1 cellular context compared by ENCODE assay signal in the genomic region with DNA sequence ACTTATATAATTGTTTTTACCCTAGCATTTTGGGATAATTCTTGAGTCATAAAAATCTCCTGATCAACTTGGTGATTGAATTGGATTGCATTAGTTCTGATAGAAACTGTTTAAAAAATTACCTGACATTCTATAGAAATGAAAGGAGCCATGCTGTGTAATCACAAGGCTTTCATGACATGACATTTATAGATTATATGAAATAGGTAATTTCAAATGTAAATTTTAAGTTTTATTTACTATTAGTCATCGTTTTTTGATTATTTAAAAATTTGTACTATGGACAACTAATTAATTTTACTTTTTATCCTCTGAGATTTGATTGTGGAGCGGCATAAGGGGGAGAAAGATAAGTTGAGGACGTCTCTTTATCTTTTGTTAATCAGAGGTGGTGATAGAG.
TF ChIP-seq lines count a peak whose summit lies in the region.

No MANE protein-coding gene starts in this region.

TF ChIP-seq in GM23338, 12 proteins besides CTCF, POLR2A, EP300 and RAD21 (continued from another document):
- TF ChIP-seq, protein P1, sequence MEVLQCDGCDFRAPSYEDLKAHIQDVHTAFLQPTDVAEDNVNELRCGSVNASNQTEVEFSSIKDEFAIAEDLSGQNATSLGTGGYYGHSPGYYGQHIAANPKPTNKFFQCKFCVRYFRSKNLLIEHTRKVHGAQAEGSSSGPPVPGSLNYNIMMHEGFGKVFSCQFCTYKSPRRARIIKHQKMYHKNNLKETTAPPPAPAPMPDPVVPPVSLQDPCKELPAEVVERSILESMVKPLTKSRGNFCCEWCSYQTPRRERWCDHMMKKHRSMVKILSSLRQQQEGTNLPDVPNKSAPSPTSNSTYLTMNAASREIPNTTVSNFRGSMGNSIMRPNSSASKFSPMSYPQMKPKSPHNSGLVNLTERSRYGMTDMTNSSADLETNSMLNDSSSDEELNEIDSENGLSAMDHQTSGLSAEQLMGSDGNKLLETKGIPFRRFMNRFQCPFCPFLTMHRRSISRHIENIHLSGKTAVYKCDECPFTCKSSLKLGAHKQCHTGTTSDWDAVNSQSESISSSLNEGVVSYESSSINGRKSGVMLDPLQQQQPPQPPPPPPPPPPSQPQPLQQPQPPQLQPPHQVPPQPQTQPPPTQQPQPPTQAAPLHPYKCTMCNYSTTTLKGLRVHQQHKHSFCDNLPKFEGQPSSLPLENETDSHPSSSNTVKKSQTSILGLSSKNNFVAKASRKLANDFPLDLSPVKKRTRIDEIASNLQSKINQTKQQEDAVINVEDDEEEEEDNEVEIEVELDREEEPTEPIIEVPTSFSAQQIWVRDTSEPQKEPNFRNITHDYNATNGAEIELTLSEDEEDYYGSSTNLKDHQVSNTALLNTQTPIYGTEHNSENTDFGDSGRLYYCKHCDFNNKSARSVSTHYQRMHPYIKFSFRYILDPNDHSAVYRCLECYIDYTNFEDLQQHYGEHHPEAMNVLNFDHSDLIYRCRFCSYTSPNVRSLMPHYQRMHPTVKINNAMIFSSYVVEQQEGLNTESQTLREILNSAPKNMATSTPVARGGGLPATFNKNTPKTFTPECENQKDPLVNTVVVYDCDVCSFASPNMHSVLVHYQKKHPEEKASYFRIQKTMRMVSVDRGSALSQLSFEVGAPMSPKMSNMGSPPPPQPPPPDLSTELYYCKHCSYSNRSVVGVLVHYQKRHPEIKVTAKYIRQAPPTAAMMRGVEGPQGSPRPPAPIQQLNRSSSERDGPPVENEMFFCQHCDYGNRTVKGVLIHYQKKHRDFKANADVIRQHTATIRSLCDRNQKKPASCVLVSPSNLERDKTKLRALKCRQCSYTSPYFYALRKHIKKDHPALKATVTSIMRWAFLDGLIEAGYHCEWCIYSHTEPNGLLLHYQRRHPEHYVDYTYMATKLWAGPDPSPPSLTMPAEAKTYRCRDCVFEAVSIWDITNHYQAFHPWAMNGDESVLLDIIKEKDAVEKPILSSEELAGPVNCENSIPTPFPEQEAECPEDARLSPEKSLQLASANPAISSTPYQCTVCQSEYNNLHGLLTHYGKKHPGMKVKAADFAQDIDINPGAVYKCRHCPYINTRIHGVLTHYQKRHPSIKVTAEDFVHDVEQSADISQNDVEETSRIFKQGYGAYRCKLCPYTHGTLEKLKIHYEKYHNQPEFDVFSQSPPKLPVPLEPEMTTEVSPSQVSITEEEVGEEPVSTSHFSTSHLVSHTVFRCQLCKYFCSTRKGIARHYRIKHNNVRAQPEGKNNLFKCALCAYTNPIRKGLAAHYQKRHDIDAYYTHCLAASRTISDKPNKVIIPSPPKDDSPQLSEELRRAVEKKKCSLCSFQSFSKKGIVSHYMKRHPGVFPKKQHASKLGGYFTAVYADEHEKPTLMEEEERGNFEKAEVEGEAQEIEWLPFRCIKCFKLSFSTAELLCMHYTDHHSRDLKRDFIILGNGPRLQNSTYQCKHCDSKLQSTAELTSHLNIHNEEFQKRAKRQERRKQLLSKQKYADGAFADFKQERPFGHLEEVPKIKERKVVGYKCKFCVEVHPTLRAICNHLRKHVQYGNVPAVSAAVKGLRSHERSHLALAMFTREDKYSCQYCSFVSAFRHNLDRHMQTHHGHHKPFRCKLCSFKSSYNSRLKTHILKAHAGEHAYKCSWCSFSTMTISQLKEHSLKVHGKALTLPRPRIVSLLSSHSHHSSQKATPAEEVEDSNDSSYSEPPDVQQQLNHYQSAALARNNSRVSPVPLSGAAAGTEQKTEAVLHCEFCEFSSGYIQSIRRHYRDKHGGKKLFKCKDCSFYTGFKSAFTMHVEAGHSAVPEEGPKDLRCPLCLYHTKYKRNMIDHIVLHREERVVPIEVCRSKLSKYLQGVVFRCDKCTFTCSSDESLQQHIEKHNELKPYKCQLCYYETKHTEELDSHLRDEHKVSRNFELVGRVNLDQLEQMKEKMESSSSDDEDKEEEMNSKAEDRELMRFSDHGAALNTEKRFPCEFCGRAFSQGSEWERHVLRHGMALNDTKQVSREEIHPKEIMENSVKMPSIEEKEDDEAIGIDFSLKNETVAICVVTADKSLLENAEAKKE (CRISPR knock-in tag; IDR thresholded peaks at IDR 0.05) = no peak
- TF ChIP-seq, protein P2, sequence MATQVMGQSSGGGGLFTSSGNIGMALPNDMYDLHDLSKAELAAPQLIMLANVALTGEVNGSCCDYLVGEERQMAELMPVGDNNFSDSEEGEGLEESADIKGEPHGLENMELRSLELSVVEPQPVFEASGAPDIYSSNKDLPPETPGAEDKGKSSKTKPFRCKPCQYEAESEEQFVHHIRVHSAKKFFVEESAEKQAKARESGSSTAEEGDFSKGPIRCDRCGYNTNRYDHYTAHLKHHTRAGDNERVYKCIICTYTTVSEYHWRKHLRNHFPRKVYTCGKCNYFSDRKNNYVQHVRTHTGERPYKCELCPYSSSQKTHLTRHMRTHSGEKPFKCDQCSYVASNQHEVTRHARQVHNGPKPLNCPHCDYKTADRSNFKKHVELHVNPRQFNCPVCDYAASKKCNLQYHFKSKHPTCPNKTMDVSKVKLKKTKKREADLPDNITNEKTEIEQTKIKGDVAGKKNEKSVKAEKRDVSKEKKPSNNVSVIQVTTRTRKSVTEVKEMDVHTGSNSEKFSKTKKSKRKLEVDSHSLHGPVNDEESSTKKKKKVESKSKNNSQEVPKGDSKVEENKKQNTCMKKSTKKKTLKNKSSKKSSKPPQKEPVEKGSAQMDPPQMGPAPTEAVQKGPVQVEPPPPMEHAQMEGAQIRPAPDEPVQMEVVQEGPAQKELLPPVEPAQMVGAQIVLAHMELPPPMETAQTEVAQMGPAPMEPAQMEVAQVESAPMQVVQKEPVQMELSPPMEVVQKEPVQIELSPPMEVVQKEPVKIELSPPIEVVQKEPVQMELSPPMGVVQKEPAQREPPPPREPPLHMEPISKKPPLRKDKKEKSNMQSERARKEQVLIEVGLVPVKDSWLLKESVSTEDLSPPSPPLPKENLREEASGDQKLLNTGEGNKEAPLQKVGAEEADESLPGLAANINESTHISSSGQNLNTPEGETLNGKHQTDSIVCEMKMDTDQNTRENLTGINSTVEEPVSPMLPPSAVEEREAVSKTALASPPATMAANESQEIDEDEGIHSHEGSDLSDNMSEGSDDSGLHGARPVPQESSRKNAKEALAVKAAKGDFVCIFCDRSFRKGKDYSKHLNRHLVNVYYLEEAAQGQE (IDR thresholded peaks at IDR 0.05; ENCODE audit: unreplicated experiment) = no peak
- TF ChIP-seq NANOG (IDR thresholded peaks at IDR 0.05; ENCODE audit: borderline replicate concordance) (no peak), EZH2phosphoT487 (IDR thresholded peaks at IDR 0.05; ENCODE audit: unreplicated experiment) (no peak), EZH2 (IDR thresholded peaks at IDR 0.05; ENCODE audit: low read depth, unreplicated experiment) (no peak)
